ENCODE assay signal across 1 cellular context in genomic region chr10:110305767-110306451, GRCh38.
TF ChIP-seq lines count a peak whose summit lies in the region.

No MANE protein-coding gene starts in this region.

TF ChIP-seq in K562, 482 proteins besides CTCF, POLR2A, EP300 and RAD21 (continued from another document):
- TF ChIP-seq SMC3 (conservative IDR thresholded peaks at IDR 0.05; ENCODE audit: insufficient read depth, low read depth, low read length) (0 out of 2 replicates have a peak, but pooled peaks have one; percentile 12), PHB (CRISPR knock-in tag; IDR thresholded peaks at IDR 0.05) (no peak), MTF1 (CRISPR knock-in tag; IDR thresholded peaks at IDR 0.05; ENCODE audit: borderline replicate concordance) (no peak), FOSL1 (tag; conservative IDR thresholded peaks at IDR 0.05) (peak; percentile 49), PHF8 (IDR thresholded peaks at IDR 0.05; ENCODE audit: borderline replicate concordance, low read length) (no peak), PTTG1 (tag; IDR thresholded peaks at IDR 0.05; ENCODE audit: low read depth) (no peak), IRF2 (CRISPR knock-in tag; IDR thresholded peaks at IDR 0.05) (no peak), MNT (conservative IDR thresholded peaks at IDR 0.05) (peak in 1 of 2 experiments; percentile 66; a peak in 1 of 4 replicates), ADNP (tag; IDR thresholded peaks at IDR 0.05) (peak; percentile 75), JUND (IDR thresholded peaks at IDR 0.05; ENCODE audit: borderline replicate concordance, low read depth, low read length) (peak; percentile 9; the same call in 1 of the 2 replicates), JUND (tag; IDR thresholded peaks at IDR 0.05; ENCODE audit: borderline replicate concordance, low read depth, low read length) (no peak), CLOCK (CRISPR knock-in tag; IDR thresholded peaks at IDR 0.05; ENCODE audit: borderline replicate concordance) (no peak), DEAF1 (CRISPR knock-in tag; IDR thresholded peaks at IDR 0.05) (peak; percentile 59), ZNF224 (CRISPR knock-in tag; IDR thresholded peaks at IDR 0.05) (no peak), NR2C2 (CRISPR knock-in tag; IDR thresholded peaks at IDR 0.05) (no peak), NR2C2 (tag; IDR thresholded peaks at IDR 0.05) (no peak), CC2D1A (IDR thresholded peaks at IDR 0.05) (no peak), FOXA3 (CRISPR knock-in tag; conservative IDR thresholded peaks at IDR 0.05 in 1 of 2, IDR thresholded peaks at IDR 0.05 in 1 of 2) (no peak), EP400 (IDR thresholded peaks at IDR 0.05) (peak; percentile 33; the same call in 1 of the 2 replicates), ZKSCAN8 (CRISPR knock-in tag; IDR thresholded peaks at IDR 0.05) (0 out of 2 replicates have a peak, but pooled peaks have one; percentile 23), BCOR (IDR thresholded peaks at IDR 0.05) (peak; percentile 55; the same call in 1 of the 2 replicates), IRF9 (tag; IDR thresholded peaks at IDR 0.05) (no peak), MYC (IDR thresholded peaks at IDR 0.05; ENCODE audit: low read depth, low read length) (peak; percentile 63), MYC (CRISPR knock-in tag; IDR thresholded peaks at IDR 0.05; ENCODE audit: borderline replicate concordance, low read depth) (no peak), FOXA1 (IDR thresholded peaks at IDR 0.05; ENCODE audit: borderline replicate concordance) (no peak), ZNF830 (CRISPR knock-in tag; IDR thresholded peaks at IDR 0.05) (no peak)
- TF ChIP-seq, protein P1, sequence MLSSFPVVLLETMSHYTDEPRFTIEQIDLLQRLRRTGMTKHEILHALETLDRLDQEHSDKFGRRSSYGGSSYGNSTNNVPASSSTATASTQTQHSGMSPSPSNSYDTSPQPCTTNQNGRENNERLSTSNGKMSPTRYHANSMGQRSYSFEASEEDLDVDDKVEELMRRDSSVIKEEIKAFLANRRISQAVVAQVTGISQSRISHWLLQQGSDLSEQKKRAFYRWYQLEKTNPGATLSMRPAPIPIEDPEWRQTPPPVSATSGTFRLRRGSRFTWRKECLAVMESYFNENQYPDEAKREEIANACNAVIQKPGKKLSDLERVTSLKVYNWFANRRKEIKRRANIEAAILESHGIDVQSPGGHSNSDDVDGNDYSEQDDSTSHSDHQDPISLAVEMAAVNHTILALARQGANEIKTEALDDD (IDR thresholded peaks at IDR 0.05), result peak; percentile 74
- TF ChIP-seq, protein P2, sequence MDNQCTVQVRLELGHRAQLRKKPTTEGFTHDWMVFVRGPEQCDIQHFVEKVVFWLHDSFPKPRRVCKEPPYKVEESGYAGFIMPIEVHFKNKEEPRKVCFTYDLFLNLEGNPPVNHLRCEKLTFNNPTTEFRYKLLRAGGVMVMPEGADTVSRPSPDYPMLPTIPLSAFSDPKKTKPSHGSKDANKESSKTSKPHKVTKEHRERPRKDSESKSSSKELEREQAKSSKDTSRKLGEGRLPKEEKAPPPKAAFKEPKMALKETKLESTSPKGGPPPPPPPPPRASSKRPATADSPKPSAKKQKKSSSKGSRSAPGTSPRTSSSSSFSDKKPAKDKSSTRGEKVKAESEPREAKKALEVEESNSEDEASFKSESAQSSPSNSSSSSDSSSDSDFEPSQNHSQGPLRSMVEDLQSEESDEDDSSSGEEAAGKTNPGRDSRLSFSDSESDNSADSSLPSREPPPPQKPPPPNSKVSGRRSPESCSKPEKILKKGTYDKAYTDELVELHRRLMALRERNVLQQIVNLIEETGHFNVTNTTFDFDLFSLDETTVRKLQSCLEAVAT (IDR thresholded peaks at IDR 0.05), result peak in 1 of 2 experiments; percentile 91; a peak in 2 of 4 replicates
